ENCODE assay signal across 20 cellular contexts in the genomic region with DNA sequence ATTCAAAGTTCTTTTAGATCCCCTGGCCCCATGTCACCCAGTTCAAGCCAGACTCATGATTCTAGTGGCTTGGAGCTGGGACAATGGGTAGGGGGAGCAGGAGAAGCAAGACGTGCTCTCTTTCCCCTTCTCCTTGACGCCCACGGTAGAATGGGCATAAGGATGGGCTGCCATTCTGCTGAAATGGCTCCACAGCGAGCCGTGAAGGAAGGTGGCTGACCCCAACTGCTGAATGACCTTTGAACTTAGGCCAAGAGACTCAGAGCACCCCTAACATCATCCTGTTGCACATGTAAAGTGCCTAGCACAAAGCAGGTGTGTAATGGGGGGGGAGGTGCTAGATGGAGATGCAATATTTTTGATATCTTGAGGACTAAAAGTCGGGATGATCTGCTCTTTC.
"Had no signal": no experiment of that assay in that cellular context is flagged by ENCODE, and none has a peak within 500 bp of the region (broad histone marks: within the 10 kb centered on the region; RNA-seq: fewer than 3 reads in every experiment).

No MANE protein-coding gene starts in this region.

- H3K36me3 Mint-ChIP-seq: natural killer cell had no signal

- ATAC-seq: heart left ventricle, mucosa of descending colon, natural killer cell had no signal

- H3K9me3 Mint-ChIP-seq: dendritic cell treated with granulocyte-macrophage colony-stimulating factor and Interleukin-4, amounts not matched to agents 40 ng/mL and 50 ng/mL, for 4 days; natural killer cell had no signal

- H3K27ac ChIP-seq: heart left ventricle, ovary, right atrium auricular region, suprapubic skin, tibial artery, upper lobe of left lung, uterus had no signal

- H3K27me3 ChIP-seq: heart left ventricle, ovary, right atrium auricular region, suprapubic skin, upper lobe of left lung, uterus had no signal

- H3K4me3 ChIP-seq: heart left ventricle, mucosa of descending colon, ovary, right atrium auricular region, suprapubic skin, tibial artery, upper lobe of left lung, uterus had no signal

- DNase-seq: erythroblast; heart left ventricle; hippocampal formation; kidney glomerular epithelial cell; mucosa of descending colon; natural killer cell; nucleus accumbens; small intestine; stimulated activated CD4-positive, alpha-beta T cell treated with anti-CD3 and anti-CD28 coated beads, Interleukin-12 subunit alpha, Interleukin-12 subunit beta, amount 100 ng/mL, for 4 hours; stimulated activated naive CD8-positive, alpha-beta T cell treated with anti-CD3 and anti-CD28 coated beads, Interleukin-15, Interleukin-2, amounts not matched to agents 100 U/mL and 50 U/mL, for 24 hours; upper lobe of left lung; uterus had no signal

- FAIRE-seq: colon, frontal cortex, small intestine had no signal

- H3K27ac Mint-ChIP-seq: dendritic cell treated with granulocyte-macrophage colony-stimulating factor and Interleukin-4, amounts not matched to agents 40 ng/mL and 50 ng/mL, for 4 days; natural killer cell had no signal

- H3K36me3 ChIP-seq: heart left ventricle, ovary, right atrium auricular region, suprapubic skin, tibial artery, upper lobe of left lung, uterus had no signal

- H3K4me1 ChIP-seq: right atrium auricular region, tibial artery, uterus had no signal

- H3K4me3 Mint-ChIP-seq: dendritic cell treated with granulocyte-macrophage colony-stimulating factor and Interleukin-4, amounts not matched to agents 40 ng/mL and 50 ng/mL, for 4 days; natural killer cell; neural crest cell had no signal

- H3K9me3 ChIP-seq: heart left ventricle, mucosa of descending colon, ovary, right atrium auricular region, suprapubic skin, tibial artery, upper lobe of left lung, uterus had no signal
